8 cellular contexts compared by ENCODE assay signal in genomic region chr15:68154923-68155559, GRCh38. TPM values are rescaled to one million over a fixed set of nuclear protein-coding genes. Genes with fewer than 3 reads are reported as not detected.
DNase-seq lines count a peak whose midpoint lies in the region; ATAC-seq, FAIRE-seq and TF ChIP-seq lines count a peak whose summit lies in the region.

No MANE protein-coding gene starts in this region.

- no peaks in the 10 kb centered on the region for H4K20me1 ChIP-seq in neural cell (ENCODE audit: insufficient read depth)

- H3K9me3 ChIP-seq in neural cell (ENCODE audit: low read length), result no peaks in the 10 kb centered on the region

- no peaks in the 10 kb centered on the region for H3K36me3 ChIP-seq in neural cell (ENCODE audit: insufficient read depth, low read length)

- TF ChIP-seq CTCF in fibroblast of pulmonary artery (IDR thresholded peaks at IDR 0.05; ENCODE audit: low read length, missing control alignments) (peak; percentile 85), neural cell (IDR thresholded peaks at IDR 0.05; ENCODE audit: poor library complexity, severe bottlenecking) (peak; percentile 82)

- DNase-seq in activated T-cell treated with anti-CD3 and anti-CD28 coated beads for 24 hours (ENCODE audit: low read depth) (peak; percentile 7), M059J (ENCODE audit: low read depth) (peak; percentile 46), T follicular helper cell (ENCODE audit: low read depth) (peak; percentile 8), fibroblast of pulmonary artery (ENCODE audit: low read depth) (peak; percentile 83), RCC 7860 (ENCODE audit: low spot score) (no peak)
- no peak for DNase-seq in activated T-cell treated with anti-CD3 and anti-CD28 coated beads, Interleukin-2, amount 50 U/mL, for 1 hour

- H3F3A ChIP-seq in neural cell (ENCODE audit: insufficient read depth, low read length, poor library complexity, severe bottlenecking), result no peaks in the 10 kb centered on the region

- H3K9ac ChIP-seq in neural cell (ENCODE audit: low read length), result no peak overlapping the region

- no peak overlapping the region for H3K27ac ChIP-seq in neural cell (ENCODE audit: low read length)

- no peak for ATAC-seq in HG03378 (IDR thresholded peaks at IDR 0.05; ENCODE audit: unreplicated experiment)

- H3K4me3 ChIP-seq in fibroblast of pulmonary artery (replicated peaks; ENCODE audit: low read depth, low read length) (no peak overlapping the region), neural cell (ENCODE audit: low read length) (no peak overlapping the region)

- TF ChIP-seq EP300 in neural cell (conservative IDR thresholded peaks at IDR 0.05; ENCODE audit: poor library complexity, severe bottlenecking), result no peak

- peak; percentile 82 for TF ChIP-seq RAD21 in neural cell (conservative IDR thresholded peaks at IDR 0.05)

- no peaks in the 10 kb centered on the region for H3K27me3 ChIP-seq in neural cell (ENCODE audit: insufficient read depth, low read depth, low read length)

- no peak overlapping the region for H3K4me2 ChIP-seq in neural cell (ENCODE audit: low read length)

- H2AFZ ChIP-seq in neural cell (ENCODE audit: low read depth, low read length), result no peak overlapping the region

- FAIRE-seq in RCC 7860 (lab: Jason Lieb, UNC), result no peak

- no peaks in the 10 kb centered on the region for H3K79me2 ChIP-seq in neural cell (replicated peaks; ENCODE audit: insufficient read depth, low read length)

- no peaks in the 10 kb centered on the region for H3K9me2 ChIP-seq in neural cell (ENCODE audit: insufficient read depth, low read length)

TF ChIP-seq in neural cell, 6 proteins besides CTCF, POLR2A, EP300 and RAD21:
- peak; percentile 87 for TF ChIP-seq SMC3 (conservative IDR thresholded peaks at IDR 0.05; ENCODE audit: poor library complexity)
- TF ChIP-seq, protein P1, sequence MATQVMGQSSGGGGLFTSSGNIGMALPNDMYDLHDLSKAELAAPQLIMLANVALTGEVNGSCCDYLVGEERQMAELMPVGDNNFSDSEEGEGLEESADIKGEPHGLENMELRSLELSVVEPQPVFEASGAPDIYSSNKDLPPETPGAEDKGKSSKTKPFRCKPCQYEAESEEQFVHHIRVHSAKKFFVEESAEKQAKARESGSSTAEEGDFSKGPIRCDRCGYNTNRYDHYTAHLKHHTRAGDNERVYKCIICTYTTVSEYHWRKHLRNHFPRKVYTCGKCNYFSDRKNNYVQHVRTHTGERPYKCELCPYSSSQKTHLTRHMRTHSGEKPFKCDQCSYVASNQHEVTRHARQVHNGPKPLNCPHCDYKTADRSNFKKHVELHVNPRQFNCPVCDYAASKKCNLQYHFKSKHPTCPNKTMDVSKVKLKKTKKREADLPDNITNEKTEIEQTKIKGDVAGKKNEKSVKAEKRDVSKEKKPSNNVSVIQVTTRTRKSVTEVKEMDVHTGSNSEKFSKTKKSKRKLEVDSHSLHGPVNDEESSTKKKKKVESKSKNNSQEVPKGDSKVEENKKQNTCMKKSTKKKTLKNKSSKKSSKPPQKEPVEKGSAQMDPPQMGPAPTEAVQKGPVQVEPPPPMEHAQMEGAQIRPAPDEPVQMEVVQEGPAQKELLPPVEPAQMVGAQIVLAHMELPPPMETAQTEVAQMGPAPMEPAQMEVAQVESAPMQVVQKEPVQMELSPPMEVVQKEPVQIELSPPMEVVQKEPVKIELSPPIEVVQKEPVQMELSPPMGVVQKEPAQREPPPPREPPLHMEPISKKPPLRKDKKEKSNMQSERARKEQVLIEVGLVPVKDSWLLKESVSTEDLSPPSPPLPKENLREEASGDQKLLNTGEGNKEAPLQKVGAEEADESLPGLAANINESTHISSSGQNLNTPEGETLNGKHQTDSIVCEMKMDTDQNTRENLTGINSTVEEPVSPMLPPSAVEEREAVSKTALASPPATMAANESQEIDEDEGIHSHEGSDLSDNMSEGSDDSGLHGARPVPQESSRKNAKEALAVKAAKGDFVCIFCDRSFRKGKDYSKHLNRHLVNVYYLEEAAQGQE (IDR thresholded peaks at IDR 0.05; ENCODE audit: borderline replicate concordance), result no peak

RNA-seq across cellular contexts. Expression of gene CALML4, which starts 50.1 kb away (rescaled TPM):
- 1.5 and 1.8 TPM in 2 replicates for total RNA-seq in M059J (2014; rRNA removed; shearing (Covaris generic))
- polyA plus RNA-seq in neural cell, result 0.43 and 0.82 TPM in 2 replicates
- polyA minus RNA-seq in neural cell, result 0.97 and 2.1 TPM in 2 replicates

Comparison
In these comparisons a context has a peak if more than half of its experiments do, and no peak if none do; other contexts are left out.
1. DNase-seq: peak in activated T-cell treated with anti-CD3 and anti-CD28 coated beads for 24 hours (single experiment), M059J (single experiment), T follicular helper cell (single experiment) and fibroblast of pulmonary artery (single experiment); none in activated T-cell treated with anti-CD3 and anti-CD28 coated beads, Interleukin-2, amount 50 U/mL, for 1 hour (single experiment) and RCC 7860 (single experiment).